ENCODE assay signal across 8 cellular contexts in genomic region chr19:48720613-48721296, GRCh38. TPM values are rescaled to one million over a fixed set of nuclear protein-coding genes. Genes with fewer than 3 reads are reported as not detected.
DNase-seq lines count a peak whose midpoint lies in the region; ATAC-seq, FAIRE-seq and TF ChIP-seq lines count a peak whose summit lies in the region.

No MANE protein-coding gene starts in this region.

- no peak for TF ChIP-seq RAD21 in A549 (conservative IDR thresholded peaks at IDR 0.05 in 1 of 2, IDR thresholded peaks at IDR 0.05 in 1 of 2)

- peaks cover 13% of the 10 kb centered on the region for H3K4me1 ChIP-seq in A549
- H3K4me1 ChIP-seq in mammary epithelial cell (ENCODE audit: insufficient read depth, low read length): peaks cover 16% of the 10 kb centered on the region

- intact Hi-C loops in mammary epithelial cell (cut with micrococcal nuclease): no loop called here

- peak overlapping the region; percentile 64 for H3K9ac ChIP-seq in mammary epithelial cell (ENCODE audit: insufficient read depth, low read length)

- CTCF ChIA-PET in A549 (lab: Yijun Ruan, JAX): interaction anchor here (0.6 to 2.2 kb wide), 7 partner anchors 18 to 75 kb away, joined by 3 to 11 read pairs (median 4); partner anchors contain the start of gene CA11
- CTCF ChIA-PET in mammary epithelial cell (lab: Charles Lee; ENCODE audit: low non-redundant PET): interaction anchor here (0.6 kb wide), 1 partner anchor 273 kb away, joined by 3 read pairs; the partner anchor contains the start of genes GYS1 and RUVBL2

- ATAC-seq in A549: peak; percentile 92 to 95
- ATAC-seq in GM18867 (IDR thresholded peaks at IDR 0.05; ENCODE audit: unreplicated experiment): peak; percentile 80
- ATAC-seq in HG03103 (IDR thresholded peaks at IDR 0.05; ENCODE audit: low read depth, unreplicated experiment): peak; percentile 67

- TF ChIP-seq CTCF in A549 (IDR thresholded peaks at IDR 0.05) (no peak), VCaP (conservative IDR thresholded peaks at IDR 0.05) (no peak), mammary epithelial cell (conservative IDR thresholded peaks at IDR 0.05 in 1 of 2, IDR thresholded peaks at IDR 0.05 in 1 of 2; ENCODE audit: extremely low read depth in 1 of 2, insufficient read depth in 1 of 2, low read depth in 1 of 2, low read length in 2 of 2) (no peak)

- H3K4me2 ChIP-seq in A549: peak overlapping the region; percentile 80
- H3K4me2 ChIP-seq in mammary epithelial cell (ENCODE audit: insufficient read depth, low read depth, low read length): peak overlapping the region; percentile 82

- 1% methylated on average over 42 of the region's 42 CpGs for WGBS in A549 (ENCODE audit: missing lambda C conversion rate)
- WGBS in mammary epithelial cell (ENCODE audit: low coverage, missing lambda C conversion rate): 2% methylated on average over 35 of the region's 42 CpGs

- no peaks in the 10 kb centered on the region for H4K20me1 ChIP-seq in mammary epithelial cell (ENCODE audit: insufficient read depth, low read length)

- H3K9me3 ChIP-seq in A549 (no peaks in the 10 kb centered on the region), mammary epithelial cell (replicated peaks; ENCODE audit: insufficient read depth, low read length) (no peaks in the 10 kb centered on the region)

- peak overlapping the region; percentile 94 for H2AFZ ChIP-seq in mammary epithelial cell (ENCODE audit: low read depth, low read length)

- DNase-seq in A549 (ENCODE audit: low read depth in 1 of 2, low spot score in 1 of 2): peak; percentile 100
- DNase-seq in NCI-H2171 treated with DMSO at 0.1 percent for 48 hours (lab: John Stamatoyannopoulos, UW): peak; percentile 100
- DNase-seq in mammary epithelial cell: peak; percentile 98
- DNase-seq in stimulated activated CD4-positive, alpha-beta T cell treated with anti-CD3 and anti-CD28 coated beads, Interleukin-12 subunit alpha, Interleukin-12 subunit beta, amount 100 ng/mL, for 4 hours: peak; percentile 86

- dilution Hi-C loops in mammary epithelial cell (cut with HindIII; ENCODE audit: low sequenced_read_pairs): loop anchor here (5.0 kb wide), 3 partner anchors 38 to 88 kb away; no protein-coding TSS in a partner anchor

- TF ChIP-seq POLR2A in A549 (IDR thresholded peaks at IDR 0.05; ENCODE audit: low read length): peak; percentile 24; the same call in 1 of the 2 replicates

- H3K36me3 ChIP-seq in mammary epithelial cell (ENCODE audit: insufficient read depth, low read length): no peaks in the 10 kb centered on the region

- H3K27me3 ChIP-seq in mammary epithelial cell (ENCODE audit: insufficient read depth, low read length): no peaks in the 10 kb centered on the region

- H3K27ac ChIP-seq in A549: peak overlapping the region; percentile 81 to 88
- peak overlapping the region; percentile 71 for H3K27ac ChIP-seq in VCaP
- peak overlapping the region; percentile 68 for H3K27ac ChIP-seq in mammary epithelial cell (ENCODE audit: insufficient read depth, low read depth, low read length)

- in situ Hi-C loops in mammary epithelial cell (cut with MboI; ENCODE audit: low sequenced_read_pairs in 2 of 2): no loop called here

- BruUV-seq in mammary epithelial cell (replicated peaks; lab: Mats Ljungman, UMichigan): no TSS peak

- TF ChIP-seq EP300 in A549 (IDR thresholded peaks at IDR 0.05): no peak

- FAIRE-seq in A549 (lab: Jason Lieb, UNC) (peak; percentile 100), islet of Langerhans (lab: Jason Lieb, UNC) (peak; percentile 99)

- no peaks in the 10 kb centered on the region for H3K79me2 ChIP-seq in mammary epithelial cell (ENCODE audit: insufficient read depth, low read length)

- peak overlapping the region; percentile 53 for H3K4me3 ChIP-seq in A549
- peak overlapping the region; percentile 61 to 81 (median 61) for H3K4me3 ChIP-seq in mammary epithelial cell (replicated peaks in 1 of 3; ENCODE audit: insufficient read depth in 1 of 3, low read depth in 2 of 3, low read length in 3 of 3)

- POLR2A ChIA-PET in A549 (lab: Yijun Ruan, JAX): interaction anchor here (0.6 to 1.7 kb wide), 10 partner anchors 14 to 357 kb away, joined by 3 to 10 read pairs (median 4); partner anchors contain the start of genes FTL, IZUMO1, SYNGR4 and TMEM143

TF ChIP-seq in A549, 52 proteins besides CTCF, POLR2A, EP300 and RAD21 (continues in another document):
- peak; percentile 79 for TF ChIP-seq MAX (IDR thresholded peaks at IDR 0.05)
- TF ChIP-seq CHD2 (IDR thresholded peaks at IDR 0.05; ENCODE audit: low read length, partially characterized antibody): peak; percentile 43
- no peak for TF ChIP-seq MAFK (IDR thresholded peaks at IDR 0.05; ENCODE audit: partially characterized antibody)
- TF ChIP-seq KDM1A (IDR thresholded peaks at IDR 0.05; ENCODE audit: low read depth): no peak
- peak; percentile 83 for TF ChIP-seq PBX3 (IDR thresholded peaks at IDR 0.05)
- TF ChIP-seq RFX5 (IDR thresholded peaks at IDR 0.05): peak; percentile 65
- peak; percentile 40; the same call in 1 of the 2 replicates for TF ChIP-seq PHF8 (IDR thresholded peaks at IDR 0.05; ENCODE audit: borderline replicate concordance, low read depth)
- no peak for TF ChIP-seq ZNF302 (CRISPR knock-in tag; IDR thresholded peaks at IDR 0.05)
- TF ChIP-seq USF2 (IDR thresholded peaks at IDR 0.05): peak; percentile 79
- TF ChIP-seq JUNB (IDR thresholded peaks at IDR 0.05): no peak
- no peak for TF ChIP-seq EHMT2 (IDR thresholded peaks at IDR 0.05; ENCODE audit: low read depth)
- TF ChIP-seq HOXB5 (CRISPR knock-in tag; IDR thresholded peaks at IDR 0.05): peak; percentile 27; the same call in 1 of the 2 replicates

RNA-seq across cellular contexts. Expression of gene MAMSTR, which starts 1.2 kb away (rescaled TPM):
- polyA plus RNA-seq in A549 (2011; rRNA removed): 0.45 and 0.52 TPM in 2 replicates
- 0.81 and 0.87 TPM in 2 replicates for polyA plus RNA-seq in A549 (2012; cell fraction: cytosol; rRNA removed)
- polyA plus RNA-seq in A549 (2012; cell fraction: nucleus; rRNA removed): 0.85 and 0.95 TPM in 2 replicates
- 0.33 to 0.44 TPM (median 0.40 TPM) in 3 replicates for polyA plus RNA-seq in A549 (2017; fragmentation: RNase III; extraction: RNeasy Plus Mini Kit Qiagen cat#74134 plus additional on column Dnase treatment)
- polyA minus RNA-seq in A549 (2011; rRNA and poly(A)+ RNA removed): 0.92 and 1.0 TPM in 2 replicates
- 1 to 10 TPM in 1 of 2 donors, under 1 TPM in 1; 0.50 to 1.2 TPM for total RNA-seq in mammary epithelial cell
- polyA plus RNA-seq in mammary epithelial cell: 0.32 TPM
- polyA minus RNA-seq in mammary epithelial cell: not detected

RNA-seq across cellular contexts. Expression of gene RASIP1, which starts 19.7 kb away (rescaled TPM):
- polyA plus RNA-seq in A549 (2011; rRNA removed): 0.33 and 0.40 TPM in 2 replicates
- 0.36 and 0.47 TPM in 2 replicates for polyA plus RNA-seq in A549 (2012; cell fraction: cytosol; rRNA removed)
- 0.69 and 0.83 TPM in 2 replicates for polyA plus RNA-seq in A549 (2012; cell fraction: nucleus; rRNA removed)
- 0.36 to 0.62 TPM (median 0.45 TPM) in 3 replicates for polyA plus RNA-seq in A549 (2017; fragmentation: RNase III; extraction: RNeasy Plus Mini Kit Qiagen cat#74134 plus additional on column Dnase treatment)
- polyA minus RNA-seq in A549 (2011; rRNA and poly(A)+ RNA removed): 0.10 and 0.45 TPM in 2 replicates
- 1 to 10 TPM; 2.8 to 3.0 TPM for total RNA-seq in mammary epithelial cell
- polyA plus RNA-seq in mammary epithelial cell: 5.0 TPM
- 0.57 TPM for polyA minus RNA-seq in mammary epithelial cell

RNA-seq across cellular contexts. Expression of gene FUT2, which starts 25.0 kb away (rescaled TPM):
- polyA plus RNA-seq in A549 (2011; rRNA removed) (not detected in 2 replicates), A549 (2017; fragmentation: RNase III; extraction: RNeasy Plus Mini Kit Qiagen cat#74134 plus additional on column Dnase treatment) (not detected in 3 replicates), mammary epithelial cell (0.06 TPM)
- polyA plus RNA-seq in A549 (2012; cell fraction: cytosol; rRNA removed): not detected in 2 replicates
- polyA plus RNA-seq in A549 (2012; cell fraction: nucleus; rRNA removed): not detected in 2 replicates
- polyA minus RNA-seq in A549 (2011; rRNA and poly(A)+ RNA removed): not detected in 2 replicates
- under 1 TPM in 1 of 2 donors, not detected in 1; 0.33 TPM for total RNA-seq in mammary epithelial cell
- not detected for polyA minus RNA-seq in mammary epithelial cell

RNA-seq across cellular contexts. Expression of gene IZUMO1, which starts 26.0 kb away (rescaled TPM):
- polyA plus RNA-seq in A549 (2011; rRNA removed) (not detected in 2 replicates), A549 (2017; fragmentation: RNase III; extraction: RNeasy Plus Mini Kit Qiagen cat#74134 plus additional on column Dnase treatment) (not detected in 3 replicates), mammary epithelial cell (0.12 TPM)
- not detected in 2 replicates for polyA plus RNA-seq in A549 (2012; cell fraction: cytosol; rRNA removed)
- 0.04 TPM in 1 of 2 replicates, not detected in the other for polyA plus RNA-seq in A549 (2012; cell fraction: nucleus; rRNA removed)
- polyA minus RNA-seq in A549 (2011; rRNA and poly(A)+ RNA removed): not detected in 2 replicates
- total RNA-seq in mammary epithelial cell: 1 to 10 TPM in 1 of 2 donors, under 1 TPM in 1; 0.50 to 7.8 TPM
- polyA minus RNA-seq in mammary epithelial cell: not detected

RNA-seq across cellular contexts. Expression of gene FUT1, which starts 31.7 kb away (rescaled TPM):
- polyA plus RNA-seq in A549 (2011; rRNA removed): 1.4 and 1.5 TPM in 2 replicates
- 0.17 and 0.21 TPM in 2 replicates for polyA plus RNA-seq in A549 (2012; cell fraction: cytosol; rRNA removed)
- 0.20 and 0.55 TPM in 2 replicates for polyA plus RNA-seq in A549 (2012; cell fraction: nucleus; rRNA removed)
- 0.05 to 0.13 TPM (median 0.09 TPM) in 3 replicates for polyA plus RNA-seq in A549 (2017; fragmentation: RNase III; extraction: RNeasy Plus Mini Kit Qiagen cat#74134 plus additional on column Dnase treatment)
- polyA minus RNA-seq in A549 (2011; rRNA and poly(A)+ RNA removed): 1.0 and 1.1 TPM in 2 replicates
- total RNA-seq in mammary epithelial cell: 10 to 100 TPM; 13.9 to 15.2 TPM
- polyA plus RNA-seq in mammary epithelial cell: 6.4 TPM
- 9.0 TPM for polyA minus RNA-seq in mammary epithelial cell

Comparison
In these comparisons a context has a peak if more than half of its experiments do, and no peak if none do; other contexts are left out.
1. Peak in every context shown above with its lines: DNase-seq, ATAC-seq, H3K4me3 ChIP-seq and H3K27ac ChIP-seq.